ENCODE assay signal across 13 cellular contexts in genomic region chr1:45840704-45841103, GRCh38. TPM values are rescaled to one million over a fixed set of nuclear protein-coding genes. Genes with fewer than 3 reads are reported as not detected.
DNase-seq lines count a peak whose midpoint lies in the region; ATAC-seq and TF ChIP-seq lines count a peak whose summit lies in the region.
"Had no signal": no experiment of that assay in that cellular context is flagged by ENCODE, and none has a peak within 500 bp of the region (broad histone marks: within the 10 kb centered on the region; RNA-seq: fewer than 3 reads in every experiment).

No MANE protein-coding gene starts in this region.

- H3K4me1 ChIP-seq in left lung: peaks cover 0 to 9% of the 10 kb centered on the region in 2 donors

- no peak overlapping the region for H3K27ac ChIP-seq in left lung
- H3K27ac ChIP-seq: adrenal gland, spleen had no signal

- DNase-seq in GM13977 (ENCODE audit: low spot score): peak; percentile 17
- DNase-seq in LNCaP clone FGC (ENCODE audit: low read depth): peak; percentile 38
- DNase-seq in kidney tubule cell (ENCODE audit: low spot score): peak; percentile 60
- DNase-seq in activated CD4-positive, alpha-beta T cell treated with anti-CD3 and anti-CD28 coated beads, Interleukin-2, amount 50 U/mL, for 4 hours: no peak
- no peak for DNase-seq in left lung
- DNase-seq: activated CD8-positive, alpha-beta T cell treated with anti-CD3 and anti-CD28 coated beads, Interleukin-2, amount 10 ng/mL, durations not matched to agents 7 days and 5 days; adrenal gland; effector memory CD4-positive, alpha-beta T cell; naive thymus-derived CD4-positive, alpha-beta T cell; spleen; T-helper 1 cell had no signal

- H3K27me3 ChIP-seq in left lung: no peaks in the 10 kb centered on the region
- H3K27me3 ChIP-seq: adrenal gland, spleen had no signal

- intact Hi-C loops in left lung (cut with DNase I): no loop called here

- H3K36me3 ChIP-seq in left lung: no peaks in the 10 kb centered on the region
- H3K36me3 ChIP-seq: adrenal gland, spleen had no signal

- ATAC-seq in GM21390 (IDR thresholded peaks at IDR 0.05; ENCODE audit: unreplicated experiment) (peak; percentile 53), HG02885 (IDR thresholded peaks at IDR 0.05; ENCODE audit: poor library complexity, unreplicated experiment) (no peak), left lung (no peak)
- ATAC-seq: activated CD8-positive, alpha-beta T cell treated with anti-CD3 and anti-CD28 coated beads, Interleukin-2, amount 10 ng/mL, durations not matched to agents 7 days and 5 days; naive thymus-derived CD4-positive, alpha-beta T cell had no signal

- in situ Hi-C loops in GM13977 (cut with MboI; ENCODE audit: low pct_unique_long_range_greater_than_20kb, low sequenced_read_pairs, unreplicated experiment): no loop called here

- no peak overlapping the region for H3K4me3 ChIP-seq in LNCaP clone FGC (ENCODE audit: low read depth, low read length)
- H3K4me3 ChIP-seq in left lung: no peak overlapping the region
- H3K4me3 ChIP-seq: adrenal gland, spleen had no signal

- H3K9me3 ChIP-seq in left lung: no peaks in the 10 kb centered on the region
- H3K9me3 ChIP-seq: spleen had no signal

- no peak for TF ChIP-seq CTCF in GM13977 (IDR thresholded peaks at IDR 0.05; ENCODE audit: extremely low read depth, insufficient read depth, missing control alignments)
- TF ChIP-seq CTCF in LNCaP clone FGC (IDR thresholded peaks at IDR 0.05; ENCODE audit: control insufficient read depth, extremely low read depth, insufficient read depth): no peak
- TF ChIP-seq CTCF in left lung (IDR thresholded peaks at IDR 0.05): no peak

RNA-seq across cellular contexts. Expression of gene MAST2, which starts 37.3 kb away (rescaled TPM):
- total RNA-seq in left lung: 10 to 100 TPM; 27.3 to 29.9 TPM

Comparison
In these comparisons a context has a peak if more than half of its experiments do, and no peak if none do; other contexts are left out.
1. DNase-seq: peak in GM13977 (single experiment), LNCaP clone FGC (single experiment) and kidney tubule cell (single experiment); none in activated CD4-positive, alpha-beta T cell treated with anti-CD3 and anti-CD28 coated beads, Interleukin-2, amount 50 U/mL, for 4 hours (0 of 2) and left lung (0 of 2).